ENCODE assay signal across 7 cellular contexts in the genomic region with DNA sequence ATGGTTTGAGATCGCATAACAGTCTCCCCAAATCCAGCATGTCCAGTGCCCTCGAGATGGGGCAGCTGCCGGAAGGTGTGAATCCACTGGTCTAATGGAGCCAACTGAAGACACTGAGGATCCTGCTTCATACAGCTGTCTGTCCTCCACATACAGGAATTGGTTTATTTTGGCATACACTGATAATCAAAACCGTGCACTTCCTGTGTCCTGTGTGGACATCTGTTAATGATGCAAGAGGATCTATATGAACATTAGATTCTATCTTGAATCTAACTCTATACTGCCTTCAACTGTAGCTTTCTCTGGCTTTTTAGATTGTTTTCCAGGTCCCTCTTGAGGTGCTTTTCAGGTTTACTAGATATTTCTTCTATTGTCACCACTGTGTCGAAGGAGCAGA.
"Had no signal": no experiment of that assay in that cellular context is flagged by ENCODE, and none has a peak within 500 bp of the region (broad histone marks: within the 10 kb centered on the region; RNA-seq: fewer than 3 reads in every experiment).

No MANE protein-coding gene starts in this region.

- DNase-seq: activated CD4-positive, alpha-beta T cell treated with anti-CD3 and anti-CD28 coated beads for 4 hours; activated naive CD4-positive, alpha-beta T cell treated with anti-CD3 and anti-CD28 coated beads, Interleukin-2, amount 50 U/mL, for 16 hours; body of pancreas; hippocampal formation; pancreas; T-helper 9 cell; WERI-Rb-1 had no signal

- H3K4me3 ChIP-seq: body of pancreas, pancreas had no signal

- H3K9me3 ChIP-seq: body of pancreas, pancreas had no signal

- H3K36me3 ChIP-seq: pancreas, WERI-Rb-1 had no signal

- H3K27me3 ChIP-seq: body of pancreas, pancreas had no signal

- H3K27ac ChIP-seq: body of pancreas, pancreas, WERI-Rb-1 had no signal
